In genomic region chrX:120291211-120291610, GRCh38 we compare ENCODE assay signal across 1 cellular context.
TF ChIP-seq lines count a peak whose summit lies in the region.

No MANE protein-coding gene starts in this region.

TF ChIP-seq in GM12878, 131 proteins besides CTCF, POLR2A, EP300 and RAD21 (continued from another document):
- TF ChIP-seq, protein P1, sequence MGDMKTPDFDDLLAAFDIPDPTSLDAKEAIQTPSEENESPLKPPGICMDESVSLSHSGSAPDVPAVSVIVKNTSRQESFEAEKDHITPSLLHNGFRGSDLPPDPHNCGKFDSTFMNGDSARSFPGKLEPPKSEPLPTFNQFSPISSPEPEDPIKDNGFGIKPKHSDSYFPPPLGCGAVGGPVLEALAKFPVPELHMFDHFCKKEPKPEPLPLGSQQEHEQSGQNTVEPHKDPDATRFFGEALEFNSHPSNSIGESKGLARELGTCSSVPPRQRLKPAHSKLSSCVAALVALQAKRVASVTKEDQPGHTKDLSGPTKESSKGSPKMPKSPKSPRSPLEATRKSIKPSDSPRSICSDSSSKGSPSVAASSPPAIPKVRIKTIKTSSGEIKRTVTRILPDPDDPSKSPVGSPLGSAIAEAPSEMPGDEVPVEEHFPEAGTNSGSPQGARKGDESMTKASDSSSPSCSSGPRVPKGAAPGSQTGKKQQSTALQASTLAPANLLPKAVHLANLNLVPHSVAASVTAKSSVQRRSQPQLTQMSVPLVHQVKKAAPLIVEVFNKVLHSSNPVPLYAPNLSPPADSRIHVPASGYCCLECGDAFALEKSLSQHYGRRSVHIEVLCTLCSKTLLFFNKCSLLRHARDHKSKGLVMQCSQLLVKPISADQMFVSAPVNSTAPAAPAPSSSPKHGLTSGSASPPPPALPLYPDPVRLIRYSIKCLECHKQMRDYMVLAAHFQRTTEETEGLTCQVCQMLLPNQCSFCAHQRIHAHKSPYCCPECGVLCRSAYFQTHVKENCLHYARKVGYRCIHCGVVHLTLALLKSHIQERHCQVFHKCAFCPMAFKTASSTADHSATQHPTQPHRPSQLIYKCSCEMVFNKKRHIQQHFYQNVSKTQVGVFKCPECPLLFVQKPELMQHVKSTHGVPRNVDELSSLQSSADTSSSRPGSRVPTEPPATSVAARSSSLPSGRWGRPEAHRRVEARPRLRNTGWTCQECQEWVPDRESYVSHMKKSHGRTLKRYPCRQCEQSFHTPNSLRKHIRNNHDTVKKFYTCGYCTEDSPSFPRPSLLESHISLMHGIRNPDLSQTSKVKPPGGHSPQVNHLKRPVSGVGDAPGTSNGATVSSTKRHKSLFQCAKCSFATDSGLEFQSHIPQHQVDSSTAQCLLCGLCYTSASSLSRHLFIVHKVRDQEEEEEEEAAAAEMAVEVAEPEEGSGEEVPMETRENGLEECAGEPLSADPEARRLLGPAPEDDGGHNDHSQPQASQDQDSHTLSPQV (IDR thresholded peaks at IDR 0.05) = no peak
